Comparison of ENCODE assay signal across 8 cellular contexts in genomic region chr1:15696956-15697521, GRCh38. TPM values are rescaled to one million over a fixed set of nuclear protein-coding genes. Genes with fewer than 3 reads are reported as not detected.
DNase-seq lines count a peak whose midpoint lies in the region; ATAC-seq and TF ChIP-seq lines count a peak whose summit lies in the region.

No MANE protein-coding gene starts in this region.

- no peaks in the 10 kb centered on the region for H3K27me3 Mint-ChIP-seq in mesothelial cell of epicardium (ENCODE audit: low read depth)

- no peaks in the 10 kb centered on the region for H3K9me3 Mint-ChIP-seq in mesothelial cell of epicardium

- H2AFZ ChIP-seq in KMS-11 (ENCODE audit: low read depth) = no peak overlapping the region

- H3K27ac ChIP-seq in KMS-11 = peak overlapping the region; percentile 39; the same call in 1 of the 2 replicates
- H3K27ac ChIP-seq in aorta (ENCODE audit: low read depth in 1 of 2, low read length in 2 of 2) = peak overlapping the region; percentile 6 to 67

- H3K9me3 ChIP-seq in aorta (ENCODE audit: control insufficient read depth, low read length) (no peaks in the 10 kb centered on the region), MG63 (no peaks in the 10 kb centered on the region)

- DNase-seq in GM12864 (ENCODE audit: low read depth) (peak; percentile 89), mesothelial cell of epicardium (ENCODE audit: low spot score in 2 of 2, unreplicated experiment in 2 of 2) (no peak), aorta (peak in 1 of 2 donors; percentile 69), MG63 (no peak), NCI-H69 (lab: John Stamatoyannopoulos, UW) (no peak)
- DNase-seq in activated naive CD4-positive, alpha-beta T cell treated with Interleukin-2 at 50 U/mL for 16 hours = peak; percentile 17

- no peak overlapping the region; the same call in 1 of the 2 replicates for H3K4me2 ChIP-seq in KMS-11

- H3K4me1 ChIP-seq in KMS-11 (ENCODE audit: low read depth, poor library complexity, severe bottlenecking) (peaks cover 19% of the 10 kb centered on the region), aorta (ENCODE audit: control insufficient read depth in 1 of 2, insufficient read depth in 2 of 2, low read length in 2 of 2) (no peaks in the 10 kb centered on the region)

- intact Hi-C loops in aorta (cut with DNase I) = no loop called here

- H3K4me3 ChIP-seq in GM12864 (ENCODE audit: low read depth, low read length) (peak overlapping the region; percentile 16), KMS-11 (IDR thresholded peaks at IDR 0.05; ENCODE audit: insufficient read depth, low read depth, low read length) (no peak overlapping the region), aorta (ENCODE audit: low read length in 2 of 2) (no peak overlapping the region), MG63 (no peak overlapping the region)

- H3K4me1 Mint-ChIP-seq in mesothelial cell of epicardium = peaks cover 4% of the 10 kb centered on the region

- H3K27me3 ChIP-seq in KMS-11 (ENCODE audit: insufficient read depth, low read depth) (no peaks in the 10 kb centered on the region), aorta (ENCODE audit: control insufficient read depth in 1 of 2, insufficient read depth in 2 of 2, low read length in 1 of 2) (no peaks in the 10 kb centered on the region), MG63 (no peaks in the 10 kb centered on the region)

- WGBS in aorta, 2 donors = 2 to 7% methylated on average over 10 of the region's 10 CpGs

- H3K27ac Mint-ChIP-seq in mesothelial cell of epicardium = peak overlapping the region; percentile 44

- H3K9ac ChIP-seq in KMS-11 = no peak overlapping the region

- peaks cover 29% of the 10 kb centered on the region; the same call in 1 of the 2 replicates for H3K79me2 ChIP-seq in KMS-11 (ENCODE audit: insufficient read depth, low read depth)

- TF ChIP-seq CTCF in GM12864 (IDR thresholded peaks at IDR 0.05; ENCODE audit: low read depth, low read length, missing control alignments) = no peak
- no peak for TF ChIP-seq CTCF in KMS-11 (conservative IDR thresholded peaks at IDR 0.05; ENCODE audit: low read depth, low read length)
- no peak for TF ChIP-seq CTCF in mesothelial cell of epicardium (IDR thresholded peaks at IDR 0.05; ENCODE audit: unreplicated experiment)

- ATAC-seq in GM21526 (IDR thresholded peaks at IDR 0.05; ENCODE audit: low FRiP score, unreplicated experiment) (peak; percentile 88), aorta (ENCODE audit: low FRiP score) (peak; percentile 57)

- H3K36me3 Mint-ChIP-seq in mesothelial cell of epicardium = peaks cover 3% of the 10 kb centered on the region

- no peaks in the 10 kb centered on the region for H4K20me1 ChIP-seq in KMS-11 (ENCODE audit: insufficient read depth)

- H3K36me3 ChIP-seq in KMS-11 (ENCODE audit: insufficient read depth) = no peaks in the 10 kb centered on the region
- H3K36me3 ChIP-seq in aorta (ENCODE audit: control insufficient read depth in 1 of 2, insufficient read depth in 2 of 2, low read length in 1 of 2) = no peaks in the 10 kb centered on the region
- H3K36me3 ChIP-seq in MG63 = peaks cover 4% of the 10 kb centered on the region; the same call in 1 of the 2 replicates

- no peak overlapping the region for H3K4me3 Mint-ChIP-seq in mesothelial cell of epicardium

RNA-seq across cellular contexts. Expression of gene PLEKHM2, which starts 12.9 kb away (rescaled TPM):
- total RNA-seq in mesothelial cell of epicardium (59.9 to 63.0 TPM (median 60.6 TPM) in 3 replicates), aorta (10 to 100 TPM; 81.4 to 81.7 TPM)
- polyA plus RNA-seq in aorta = 10 to 100 TPM; 23.9 to 67.6 TPM
- 22.8 and 32.6 TPM in 2 replicates for total RNA-seq in MG63 (2014; rRNA removed; shearing (Covaris generic); ENCODE audit: low replicate concordance)

RNA-seq across cellular contexts. Expression of gene SLC25A34, which starts 39.0 kb away (rescaled TPM):
- total RNA-seq in mesothelial cell of epicardium (6.1 to 7.0 TPM (median 6.6 TPM) in 3 replicates), aorta (1 to 10 TPM; 2.5 to 4.3 TPM)
- 1 to 10 TPM; 5.6 to 9.8 TPM for polyA plus RNA-seq in aorta
- not detected in 2 replicates for total RNA-seq in MG63 (2014; rRNA removed; shearing (Covaris generic); ENCODE audit: low replicate concordance)

RNA-seq across cellular contexts. Expression of gene TMEM82, which starts 45.3 kb away (rescaled TPM):
- total RNA-seq in mesothelial cell of epicardium = not detected in 3 replicates
- total RNA-seq in aorta = not detected
- polyA plus RNA-seq in aorta = 1 to 10 TPM in 1 of 2 donors, not detected in 1; 5.8 TPM
- total RNA-seq in MG63 (2014; rRNA removed; shearing (Covaris generic); ENCODE audit: low replicate concordance) = not detected in 2 replicates

Comparison
In these comparisons a context has a peak if more than half of its experiments do, and no peak if none do; other contexts are left out.
1. DNase-seq: peak in GM12864 (single experiment) and activated naive CD4-positive, alpha-beta T cell treated with Interleukin-2 at 50 U/mL for 16 hours (single experiment); none in mesothelial cell of epicardium (0 of 2), MG63 (single experiment) and NCI-H69 (single experiment).